Comparison of ENCODE assay signal across 9 cellular contexts in the genomic region with DNA sequence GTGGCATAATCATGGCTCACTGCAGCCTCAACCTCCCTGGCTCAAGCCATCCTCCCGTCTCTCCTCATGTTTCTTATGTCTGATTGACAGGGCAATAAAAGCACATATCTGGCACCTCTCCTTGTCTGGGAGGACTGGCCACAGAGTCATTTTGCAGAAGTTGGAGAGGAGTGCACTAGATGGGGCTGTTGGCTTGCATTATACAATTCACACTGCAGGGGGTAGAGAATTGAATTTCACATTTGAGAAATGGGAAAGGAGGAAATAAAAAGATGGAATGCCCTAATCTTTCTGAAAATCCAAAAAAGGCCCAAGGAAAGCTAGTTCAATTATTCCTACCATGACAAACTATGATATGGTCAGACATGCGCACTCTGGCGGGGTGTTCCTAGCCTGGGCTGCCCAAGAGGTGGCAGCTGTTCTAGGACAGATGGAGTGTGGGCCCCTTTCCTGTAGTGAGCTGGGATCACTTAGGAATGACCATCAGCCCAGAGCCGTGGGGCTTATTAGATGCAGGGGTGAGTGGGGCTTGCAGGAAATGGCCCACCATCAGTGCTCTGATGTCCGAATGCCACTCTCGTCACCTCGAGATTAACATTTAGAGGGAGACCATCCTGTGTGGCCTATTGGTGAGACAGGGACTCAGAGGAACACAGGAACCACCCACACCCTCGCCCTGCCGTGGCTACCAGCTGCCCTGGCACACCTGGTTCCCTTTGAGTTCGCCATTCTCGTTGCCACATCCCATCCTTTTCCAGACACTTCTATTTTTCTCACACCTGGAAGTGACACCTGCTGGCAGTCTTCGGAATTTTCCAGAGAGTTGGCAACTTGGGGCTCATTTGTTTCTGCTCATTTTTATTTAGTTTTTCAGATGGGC. TPM values are rescaled to one million over a fixed set of nuclear protein-coding genes. Genes with fewer than 3 reads are reported as not detected.
A peak's percentile ranks its signal among the peaks of the same experiment; 100 is the strongest.
DNase-seq lines count a peak whose midpoint lies in the region; ATAC-seq and TF ChIP-seq lines count a peak whose summit lies in the region.
"Had no signal": no experiment of that assay in that cellular context is flagged by ENCODE, and none has a peak within 500 bp of the region (broad histone marks: within the 10 kb centered on the region; RNA-seq: fewer than 3 reads in every experiment).

No MANE protein-coding gene starts in this region.

- H3K4me3 Mint-ChIP-seq in activated CD4-positive, alpha-beta T cell treated with anti-CD3 and anti-CD28 coated beads, Interleukin-2, amount 10 ng/mL, durations not matched to agents 24 days and 14 days: no peak overlapping the region
- H3K4me3 Mint-ChIP-seq: activated B cell treated with CpG ODN at 0.5 μM for 24 hours had no signal

- DNase-seq in M059J (ENCODE audit: low read depth) (peak; percentile 62), SW480 (ENCODE audit: low spot score) (peak; percentile 41), cardiac muscle cell (ENCODE audit: low read depth in 1 of 2, low spot score in 1 of 2) (peak; percentile 54 to 73), stromal cell of bone marrow (ENCODE audit: low read depth) (peak; percentile 14), mucosa of gallbladder (ENCODE audit: low spot score) (no peak)
- DNase-seq in activated CD4-positive, alpha-beta T cell treated with anti-CD3 and anti-CD28 coated beads, Interleukin-2, amount 10 ng/mL, durations not matched to agents 24 days and 14 days: no peak
- DNase-seq: activated B cell treated with CpG ODN at 0.5 μM for 24 hours had no signal

- H3K4me1 Mint-ChIP-seq in activated CD4-positive, alpha-beta T cell treated with anti-CD3 and anti-CD28 coated beads, Interleukin-2, amount 10 ng/mL, durations not matched to agents 24 days and 14 days: no peaks in the 10 kb centered on the region
- H3K4me1 Mint-ChIP-seq: activated B cell treated with CpG ODN at 0.5 μM for 24 hours had no signal

- no peaks in the 10 kb centered on the region for H3K4me1 ChIP-seq in cardiac muscle cell (ENCODE audit: low read depth)

- H3K27me3 ChIP-seq in cardiac muscle cell: no peaks in the 10 kb centered on the region

- no peaks in the 10 kb centered on the region for H3K9me3 Mint-ChIP-seq in activated CD4-positive, alpha-beta T cell treated with anti-CD3 and anti-CD28 coated beads, Interleukin-2, amount 10 ng/mL, durations not matched to agents 24 days and 14 days
- H3K9me3 Mint-ChIP-seq: activated B cell treated with CpG ODN at 0.5 μM for 24 hours had no signal

- ATAC-seq in GM18861 (IDR thresholded peaks at IDR 0.05; ENCODE audit: unreplicated experiment): no peak

- no peaks in the 10 kb centered on the region for H3K36me3 ChIP-seq in cardiac muscle cell

- H3K27me3 Mint-ChIP-seq in activated CD4-positive, alpha-beta T cell treated with anti-CD3 and anti-CD28 coated beads, Interleukin-2, amount 10 ng/mL, durations not matched to agents 24 days and 14 days: no peaks in the 10 kb centered on the region

- H3K9me3 ChIP-seq in cardiac muscle cell (ENCODE audit: low read depth): no peaks in the 10 kb centered on the region

- TF ChIP-seq CTCF in GM12873 (IDR thresholded peaks at IDR 0.05; ENCODE audit: insufficient read depth, low read depth, low read length, missing control alignments) (peak; percentile 40), cardiac muscle cell (IDR thresholded peaks at IDR 0.05; ENCODE audit: low read depth, low read length) (peak; percentile 57)

- intact Hi-C loops in activated CD4-positive, alpha-beta T cell treated with anti-CD3 and anti-CD28 coated beads, Interleukin-2, amount 10 ng/mL, durations not matched to agents 24 days and 14 days (cut with micrococcal nuclease): no loop called here

- H3K4me3 ChIP-seq in cardiac muscle cell: no peak overlapping the region

- H3K36me3 Mint-ChIP-seq in activated CD4-positive, alpha-beta T cell treated with anti-CD3 and anti-CD28 coated beads, Interleukin-2, amount 10 ng/mL, durations not matched to agents 24 days and 14 days (ENCODE audit: low read depth): no peaks in the 10 kb centered on the region

- H3K27ac Mint-ChIP-seq in activated CD4-positive, alpha-beta T cell treated with anti-CD3 and anti-CD28 coated beads, Interleukin-2, amount 10 ng/mL, durations not matched to agents 24 days and 14 days: no peak overlapping the region
- H3K27ac Mint-ChIP-seq: activated B cell treated with CpG ODN at 0.5 μM for 24 hours had no signal

- H3K27ac ChIP-seq in cardiac muscle cell: no peak overlapping the region

RNA-seq across cellular contexts. Expression of a gene that starts 21.8 kb away (rescaled TPM):
- total RNA-seq in M059J (2014; rRNA removed; shearing (Covaris generic)): not detected in 2 replicates
- 0.88 and 3.7 TPM in 2 replicates for total RNA-seq in cardiac muscle cell
- 5.0 and 10.3 TPM in 2 replicates for polyA plus RNA-seq in cardiac muscle cell
- total RNA-seq in mucosa of gallbladder: 11.8 TPM
- 2.7 and 4.5 TPM in 2 replicates for total RNA-seq in activated CD4-positive, alpha-beta T cell treated with anti-CD3 and anti-CD28 coated beads, Interleukin-2, amount 10 ng/mL, durations not matched to agents 24 days and 14 days
- total RNA-seq: activated B cell treated with CpG ODN at 0.5 μM for 24 hours had no signal

Comparison
In these comparisons a context has a peak if more than half of its experiments do, and no peak if none do; other contexts are left out.
1. DNase-seq: peak in M059J (single experiment), SW480 (single experiment), cardiac muscle cell (2 of 2) and stromal cell of bone marrow (single experiment); none in mucosa of gallbladder (single experiment) and activated CD4-positive, alpha-beta T cell treated with anti-CD3 and anti-CD28 coated beads, Interleukin-2, amount 10 ng/mL, durations not matched to agents 24 days and 14 days (single experiment).